Comparison of ENCODE assay signal across 2 cellular contexts in genomic region chr3:141840737-141841544, GRCh38.
TF ChIP-seq lines count a peak whose summit lies in the region.

No MANE protein-coding gene starts in this region.

TF ChIP-seq in GM23338, 12 proteins besides CTCF, POLR2A, EP300 and RAD21:
- TF ChIP-seq JUNB (IDR thresholded peaks at IDR 0.05; ENCODE audit: unreplicated experiment) = no peak
- TF ChIP-seq STAT1 (IDR thresholded peaks at IDR 0.05; ENCODE audit: unreplicated experiment) = no peak
- TF ChIP-seq CREB1 (CRISPR knock-in tag; IDR thresholded peaks at IDR 0.05; ENCODE audit: low read depth) = no peak
- TF ChIP-seq NANOG (IDR thresholded peaks at IDR 0.05; ENCODE audit: borderline replicate concordance) = no peak
- no peak for TF ChIP-seq ZNF114 (CRISPR knock-in tag; IDR thresholded peaks at IDR 0.05)
- no peak for TF ChIP-seq REST (IDR thresholded peaks at IDR 0.05; ENCODE audit: unreplicated experiment)
- no peak for TF ChIP-seq ZNF331 (CRISPR knock-in tag; IDR thresholded peaks at IDR 0.05; ENCODE audit: low read depth)
- no peak for TF ChIP-seq ETS1 (IDR thresholded peaks at IDR 0.05)
- TF ChIP-seq EZH2phosphoT487 (IDR thresholded peaks at IDR 0.05; ENCODE audit: unreplicated experiment) = no peak
- no peak for TF ChIP-seq ZNF462 (CRISPR knock-in tag; IDR thresholded peaks at IDR 0.05)
- no peak for TF ChIP-seq EZH2 (IDR thresholded peaks at IDR 0.05; ENCODE audit: low read depth, unreplicated experiment)
- TF ChIP-seq POLR2AphosphoS5 (IDR thresholded peaks at IDR 0.05; ENCODE audit: low read depth) = no peak

TF ChIP-seq in IMR-90, 13 proteins besides CTCF, POLR2A, EP300 and RAD21:
- no peak for TF ChIP-seq BHLHE40 (IDR thresholded peaks at IDR 0.05; ENCODE audit: low read depth, low read length)
- no peak for TF ChIP-seq SMC3 (IDR thresholded peaks at IDR 0.05; ENCODE audit: low read depth, low read length)
